Comparison of ENCODE assay signal across 1 cellular context in the genomic region with DNA sequence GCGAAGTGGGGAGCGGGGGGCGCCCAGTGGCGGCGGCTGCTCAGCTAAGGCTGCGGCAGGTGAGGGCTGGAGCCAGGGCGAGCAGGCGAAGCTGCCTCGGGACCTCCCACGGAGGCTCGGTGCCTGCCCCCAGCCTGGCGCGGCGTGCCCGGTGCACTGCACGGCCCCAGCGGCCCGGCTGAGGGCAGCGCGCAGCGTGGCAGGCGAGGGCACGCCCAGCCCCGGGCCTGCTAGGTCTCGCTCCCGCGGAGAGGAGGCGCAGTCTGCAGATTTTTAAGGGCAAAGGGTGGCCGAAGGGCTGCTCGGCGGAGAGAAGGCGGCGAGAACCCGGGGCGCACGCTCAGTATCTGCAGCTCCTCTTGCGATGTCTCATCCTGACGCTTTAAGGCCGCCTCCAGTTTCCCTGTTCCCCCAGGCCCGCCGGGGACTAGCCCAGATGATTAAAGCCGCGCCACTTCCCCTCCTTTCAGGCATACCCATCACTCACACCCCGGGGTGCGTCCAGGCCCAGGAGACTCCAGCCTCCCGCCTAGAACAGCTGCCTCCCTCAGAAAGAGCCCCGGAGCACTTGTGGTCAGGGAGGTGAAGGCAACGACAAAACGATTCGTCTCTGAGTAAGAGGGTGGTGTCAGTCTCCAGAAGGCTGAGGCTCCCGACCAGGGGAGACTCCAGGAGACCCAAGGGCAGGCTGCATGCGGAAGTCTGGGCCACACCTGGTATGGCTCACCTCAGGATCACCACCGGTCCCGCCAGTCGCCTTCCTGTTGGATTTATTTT.
TF ChIP-seq lines count a peak whose summit lies in the region.

A gene with protein sequence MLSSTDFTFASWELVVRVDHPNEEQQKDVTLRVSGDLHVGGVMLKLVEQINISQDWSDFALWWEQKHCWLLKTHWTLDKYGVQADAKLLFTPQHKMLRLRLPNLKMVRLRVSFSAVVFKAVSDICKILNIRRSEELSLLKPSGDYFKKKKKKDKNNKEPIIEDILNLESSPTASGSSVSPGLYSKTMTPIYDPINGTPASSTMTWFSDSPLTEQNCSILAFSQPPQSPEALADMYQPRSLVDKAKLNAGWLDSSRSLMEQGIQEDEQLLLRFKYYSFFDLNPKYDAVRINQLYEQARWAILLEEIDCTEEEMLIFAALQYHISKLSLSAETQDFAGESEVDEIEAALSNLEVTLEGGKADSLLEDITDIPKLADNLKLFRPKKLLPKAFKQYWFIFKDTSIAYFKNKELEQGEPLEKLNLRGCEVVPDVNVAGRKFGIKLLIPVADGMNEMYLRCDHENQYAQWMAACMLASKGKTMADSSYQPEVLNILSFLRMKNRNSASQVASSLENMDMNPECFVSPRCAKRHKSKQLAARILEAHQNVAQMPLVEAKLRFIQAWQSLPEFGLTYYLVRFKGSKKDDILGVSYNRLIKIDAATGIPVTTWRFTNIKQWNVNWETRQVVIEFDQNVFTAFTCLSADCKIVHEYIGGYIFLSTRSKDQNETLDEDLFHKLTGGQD (minus strand): TSS at position 158 of the 777 bp plus-strand sequence. CDS start 3,476 bp downstream, outside the sequence.

TF ChIP-seq in HepG2, 621 proteins besides CTCF, POLR2A, EP300 and RAD21 (continued from another document and continues in another):
- TF ChIP-seq, protein P1, sequence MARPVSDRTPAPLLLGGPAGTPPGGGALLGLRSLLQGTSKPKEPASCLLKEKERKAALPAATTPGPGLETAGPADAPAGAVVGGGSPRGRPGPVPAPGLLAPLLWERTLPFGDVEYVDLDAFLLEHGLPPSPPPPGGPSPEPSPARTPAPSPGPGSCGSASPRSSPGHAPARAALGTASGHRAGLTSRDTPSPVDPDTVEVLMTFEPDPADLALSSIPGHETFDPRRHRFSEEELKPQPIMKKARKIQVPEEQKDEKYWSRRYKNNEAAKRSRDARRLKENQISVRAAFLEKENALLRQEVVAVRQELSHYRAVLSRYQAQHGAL (CRISPR knock-in tag; IDR thresholded peaks at IDR 0.05; ENCODE audit: not compliant biosample characterization) = peak; percentile 55
- TF ChIP-seq KDM3A (CRISPR knock-in tag; IDR thresholded peaks at IDR 0.05; ENCODE audit: low read depth) (no peak; the same call in 1 of the 2 replicates), RELA (CRISPR knock-in tag; IDR thresholded peaks at IDR 0.05) (peak; percentile 54; the same call in 1 of the 2 replicates), SMC3 (IDR thresholded peaks at IDR 0.05; ENCODE audit: low read length) (no peak), ARNT2 (CRISPR knock-in tag; IDR thresholded peaks at IDR 0.05; ENCODE audit: low read depth) (peak; percentile 98), FOSL2 (CRISPR knock-in tag; IDR thresholded peaks at IDR 0.05) (peak; percentile 55), SRY (CRISPR knock-in tag; IDR thresholded peaks at IDR 0.05) (peak; percentile 4), ZNF790 (CRISPR knock-in tag; IDR thresholded peaks at IDR 0.05; ENCODE audit: borderline replicate concordance) (peak; percentile 74; the same call in 1 of the 2 replicates), ZNF207 (IDR thresholded peaks at IDR 0.05; ENCODE audit: borderline replicate concordance) (no peak), ZNF775 (CRISPR knock-in tag; IDR thresholded peaks at IDR 0.05; ENCODE audit: borderline replicate concordance) (no peak), ZNF672 (CRISPR knock-in tag; IDR thresholded peaks at IDR 0.05) (no peak), TCF7 (IDR thresholded peaks at IDR 0.05; ENCODE audit: low read depth) (no peak), ZFP37 (CRISPR knock-in tag; IDR thresholded peaks at IDR 0.05; ENCODE audit: borderline replicate concordance) (peak; percentile 59; the same call in 1 of the 2 replicates), ZFX (CRISPR knock-in tag; IDR thresholded peaks at IDR 0.05; ENCODE audit: low read depth) (peak; percentile 99), PITX1 (CRISPR knock-in tag; IDR thresholded peaks at IDR 0.05) (peak; percentile 88), FOSL1 (CRISPR knock-in tag; IDR thresholded peaks at IDR 0.05; ENCODE audit: borderline replicate concordance) (peak; percentile 3; the same call in 1 of the 2 replicates), KLF13 (CRISPR knock-in tag; IDR thresholded peaks at IDR 0.05) (peak; percentile 79; the same call in 1 of the 2 replicates), ZFP62 (CRISPR knock-in tag; IDR thresholded peaks at IDR 0.05) (no peak), HNRNPK (IDR thresholded peaks at IDR 0.05; ENCODE audit: low read depth, low read length, poor library complexity, severe bottlenecking) (peak; percentile 43), ZNF570 (CRISPR knock-in tag; IDR thresholded peaks at IDR 0.05; ENCODE audit: borderline replicate concordance) (peak; percentile 91; the same call in 1 of the 2 replicates), TMF1 (CRISPR knock-in tag; IDR thresholded peaks at IDR 0.05; ENCODE audit: low read depth) (no peak), RFXAP (CRISPR knock-in tag; IDR thresholded peaks at IDR 0.05; ENCODE audit: borderline replicate concordance) (peak; percentile 77; the same call in 1 of the 2 replicates), NFE2L2 (IDR thresholded peaks at IDR 0.05; ENCODE audit: low read length) (no peak), FLYWCH1 (CRISPR knock-in tag; IDR thresholded peaks at IDR 0.05) (peak; percentile 70), CHD4 (IDR thresholded peaks at IDR 0.05; ENCODE audit: borderline replicate concordance, low read length) (no peak), ZMYM4 (CRISPR knock-in tag; IDR thresholded peaks at IDR 0.05) (peak; percentile 77; the same call in 1 of the 2 replicates), ZNF550 (CRISPR knock-in tag; IDR thresholded peaks at IDR 0.05; ENCODE audit: borderline replicate concordance) (0 out of 2 replicates have a peak, but pooled peaks have one; percentile 78), IKZF4 (CRISPR knock-in tag; IDR thresholded peaks at IDR 0.05; ENCODE audit: borderline replicate concordance, low read depth, not compliant biosample characterization) (peak; percentile 83), ZNF136 (CRISPR knock-in tag; IDR thresholded peaks at IDR 0.05; ENCODE audit: low read depth) (peak; percentile 78; the same call in 1 of the 2 replicates), CHD2 (IDR thresholded peaks at IDR 0.05; ENCODE audit: low read depth, low read length) (no peak; the same call in 1 of the 2 replicates)
- TF ChIP-seq, protein P2, sequence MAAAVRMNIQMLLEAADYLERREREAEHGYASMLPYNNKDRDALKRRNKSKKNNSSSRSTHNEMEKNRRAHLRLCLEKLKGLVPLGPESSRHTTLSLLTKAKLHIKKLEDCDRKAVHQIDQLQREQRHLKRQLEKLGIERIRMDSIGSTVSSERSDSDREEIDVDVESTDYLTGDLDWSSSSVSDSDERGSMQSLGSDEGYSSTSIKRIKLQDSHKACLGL (CRISPR knock-in tag; IDR thresholded peaks at IDR 0.05) = peak; percentile 96
- TF ChIP-seq, protein P3, sequence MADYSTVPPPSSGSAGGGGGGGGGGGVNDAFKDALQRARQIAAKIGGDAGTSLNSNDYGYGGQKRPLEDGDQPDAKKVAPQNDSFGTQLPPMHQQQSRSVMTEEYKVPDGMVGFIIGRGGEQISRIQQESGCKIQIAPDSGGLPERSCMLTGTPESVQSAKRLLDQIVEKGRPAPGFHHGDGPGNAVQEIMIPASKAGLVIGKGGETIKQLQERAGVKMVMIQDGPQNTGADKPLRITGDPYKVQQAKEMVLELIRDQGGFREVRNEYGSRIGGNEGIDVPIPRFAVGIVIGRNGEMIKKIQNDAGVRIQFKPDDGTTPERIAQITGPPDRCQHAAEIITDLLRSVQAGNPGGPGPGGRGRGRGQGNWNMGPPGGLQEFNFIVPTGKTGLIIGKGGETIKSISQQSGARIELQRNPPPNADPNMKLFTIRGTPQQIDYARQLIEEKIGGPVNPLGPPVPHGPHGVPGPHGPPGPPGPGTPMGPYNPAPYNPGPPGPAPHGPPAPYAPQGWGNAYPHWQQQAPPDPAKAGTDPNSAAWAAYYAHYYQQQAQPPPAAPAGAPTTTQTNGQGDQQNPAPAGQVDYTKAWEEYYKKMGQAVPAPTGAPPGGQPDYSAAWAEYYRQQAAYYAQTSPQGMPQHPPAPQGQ (CRISPR knock-in tag; IDR thresholded peaks at IDR 0.05; ENCODE audit: borderline replicate concordance) = no peak
- TF ChIP-seq, protein P4, sequence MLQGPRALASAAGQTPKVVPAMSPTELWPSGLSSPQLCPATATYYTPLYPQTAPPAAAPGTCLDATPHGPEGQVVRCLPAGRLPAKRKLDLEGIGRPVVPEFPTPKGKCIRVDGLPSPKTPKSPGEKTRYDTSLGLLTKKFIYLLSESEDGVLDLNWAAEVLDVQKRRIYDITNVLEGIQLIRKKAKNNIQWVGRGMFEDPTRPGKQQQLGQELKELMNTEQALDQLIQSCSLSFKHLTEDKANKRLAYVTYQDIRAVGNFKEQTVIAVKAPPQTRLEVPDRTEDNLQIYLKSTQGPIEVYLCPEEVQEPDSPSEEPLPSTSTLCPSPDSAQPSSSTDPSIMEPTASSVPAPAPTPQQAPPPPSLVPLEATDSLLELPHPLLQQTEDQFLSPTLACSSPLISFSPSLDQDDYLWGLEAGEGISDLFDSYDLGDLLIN (CRISPR knock-in tag; IDR thresholded peaks at IDR 0.05; ENCODE audit: borderline replicate concordance) = no peak; the same call in 1 of the 2 replicates
- TF ChIP-seq, protein P5, sequence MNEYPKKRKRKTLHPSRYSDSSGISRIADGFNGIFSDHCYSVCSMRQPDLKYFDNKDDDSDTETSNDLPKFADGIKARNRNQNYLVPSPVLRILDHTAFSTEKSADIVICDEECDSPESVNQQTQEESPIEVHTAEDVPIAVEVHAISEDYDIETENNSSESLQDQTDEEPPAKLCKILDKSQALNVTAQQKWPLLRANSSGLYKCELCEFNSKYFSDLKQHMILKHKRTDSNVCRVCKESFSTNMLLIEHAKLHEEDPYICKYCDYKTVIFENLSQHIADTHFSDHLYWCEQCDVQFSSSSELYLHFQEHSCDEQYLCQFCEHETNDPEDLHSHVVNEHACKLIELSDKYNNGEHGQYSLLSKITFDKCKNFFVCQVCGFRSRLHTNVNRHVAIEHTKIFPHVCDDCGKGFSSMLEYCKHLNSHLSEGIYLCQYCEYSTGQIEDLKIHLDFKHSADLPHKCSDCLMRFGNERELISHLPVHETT (CRISPR knock-in tag; conservative IDR thresholded peaks at IDR 0.05) = no peak
- TF ChIP-seq, protein P6, sequence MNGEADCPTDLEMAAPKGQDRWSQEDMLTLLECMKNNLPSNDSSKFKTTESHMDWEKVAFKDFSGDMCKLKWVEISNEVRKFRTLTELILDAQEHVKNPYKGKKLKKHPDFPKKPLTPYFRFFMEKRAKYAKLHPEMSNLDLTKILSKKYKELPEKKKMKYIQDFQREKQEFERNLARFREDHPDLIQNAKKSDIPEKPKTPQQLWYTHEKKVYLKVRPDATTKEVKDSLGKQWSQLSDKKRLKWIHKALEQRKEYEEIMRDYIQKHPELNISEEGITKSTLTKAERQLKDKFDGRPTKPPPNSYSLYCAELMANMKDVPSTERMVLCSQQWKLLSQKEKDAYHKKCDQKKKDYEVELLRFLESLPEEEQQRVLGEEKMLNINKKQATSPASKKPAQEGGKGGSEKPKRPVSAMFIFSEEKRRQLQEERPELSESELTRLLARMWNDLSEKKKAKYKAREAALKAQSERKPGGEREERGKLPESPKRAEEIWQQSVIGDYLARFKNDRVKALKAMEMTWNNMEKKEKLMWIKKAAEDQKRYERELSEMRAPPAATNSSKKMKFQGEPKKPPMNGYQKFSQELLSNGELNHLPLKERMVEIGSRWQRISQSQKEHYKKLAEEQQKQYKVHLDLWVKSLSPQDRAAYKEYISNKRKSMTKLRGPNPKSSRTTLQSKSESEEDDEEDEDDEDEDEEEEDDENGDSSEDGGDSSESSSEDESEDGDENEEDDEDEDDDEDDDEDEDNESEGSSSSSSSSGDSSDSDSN (CRISPR knock-in tag; IDR thresholded peaks at IDR 0.05) = peak; percentile 100
- TF ChIP-seq, protein P7, sequence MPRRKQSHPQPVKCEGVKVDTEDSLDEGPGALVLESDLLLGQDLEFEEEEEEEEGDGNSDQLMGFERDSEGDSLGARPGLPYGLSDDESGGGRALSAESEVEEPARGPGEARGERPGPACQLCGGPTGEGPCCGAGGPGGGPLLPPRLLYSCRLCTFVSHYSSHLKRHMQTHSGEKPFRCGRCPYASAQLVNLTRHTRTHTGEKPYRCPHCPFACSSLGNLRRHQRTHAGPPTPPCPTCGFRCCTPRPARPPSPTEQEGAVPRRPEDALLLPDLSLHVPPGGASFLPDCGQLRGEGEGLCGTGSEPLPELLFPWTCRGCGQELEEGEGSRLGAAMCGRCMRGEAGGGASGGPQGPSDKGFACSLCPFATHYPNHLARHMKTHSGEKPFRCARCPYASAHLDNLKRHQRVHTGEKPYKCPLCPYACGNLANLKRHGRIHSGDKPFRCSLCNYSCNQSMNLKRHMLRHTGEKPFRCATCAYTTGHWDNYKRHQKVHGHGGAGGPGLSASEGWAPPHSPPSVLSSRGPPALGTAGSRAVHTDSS (CRISPR knock-in tag; conservative IDR thresholded peaks at IDR 0.05) = peak; percentile 93; the same call in 1 of the 2 replicates
- TF ChIP-seq, protein P8, sequence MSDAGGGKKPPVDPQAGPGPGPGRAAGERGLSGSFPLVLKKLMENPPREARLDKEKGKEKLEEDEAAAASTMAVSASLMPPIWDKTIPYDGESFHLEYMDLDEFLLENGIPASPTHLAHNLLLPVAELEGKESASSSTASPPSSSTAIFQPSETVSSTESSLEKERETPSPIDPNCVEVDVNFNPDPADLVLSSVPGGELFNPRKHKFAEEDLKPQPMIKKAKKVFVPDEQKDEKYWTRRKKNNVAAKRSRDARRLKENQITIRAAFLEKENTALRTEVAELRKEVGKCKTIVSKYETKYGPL (CRISPR knock-in tag; IDR thresholded peaks at IDR 0.05) = peak; percentile 83; the same call in 1 of the 2 replicates
- TF ChIP-seq, protein P9, sequence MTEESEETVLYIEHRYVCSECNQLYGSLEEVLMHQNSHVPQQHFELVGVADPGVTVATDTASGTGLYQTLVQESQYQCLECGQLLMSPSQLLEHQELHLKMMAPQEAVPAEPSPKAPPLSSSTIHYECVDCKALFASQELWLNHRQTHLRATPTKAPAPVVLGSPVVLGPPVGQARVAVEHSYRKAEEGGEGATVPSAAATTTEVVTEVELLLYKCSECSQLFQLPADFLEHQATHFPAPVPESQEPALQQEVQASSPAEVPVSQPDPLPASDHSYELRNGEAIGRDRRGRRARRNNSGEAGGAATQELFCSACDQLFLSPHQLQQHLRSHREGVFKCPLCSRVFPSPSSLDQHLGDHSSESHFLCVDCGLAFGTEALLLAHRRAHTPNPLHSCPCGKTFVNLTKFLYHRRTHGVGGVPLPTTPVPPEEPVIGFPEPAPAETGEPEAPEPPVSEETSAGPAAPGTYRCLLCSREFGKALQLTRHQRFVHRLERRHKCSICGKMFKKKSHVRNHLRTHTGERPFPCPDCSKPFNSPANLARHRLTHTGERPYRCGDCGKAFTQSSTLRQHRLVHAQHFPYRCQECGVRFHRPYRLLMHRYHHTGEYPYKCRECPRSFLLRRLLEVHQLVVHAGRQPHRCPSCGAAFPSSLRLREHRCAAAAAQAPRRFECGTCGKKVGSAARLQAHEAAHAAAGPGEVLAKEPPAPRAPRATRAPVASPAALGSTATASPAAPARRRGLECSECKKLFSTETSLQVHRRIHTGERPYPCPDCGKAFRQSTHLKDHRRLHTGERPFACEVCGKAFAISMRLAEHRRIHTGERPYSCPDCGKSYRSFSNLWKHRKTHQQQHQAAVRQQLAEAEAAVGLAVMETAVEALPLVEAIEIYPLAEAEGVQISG (CRISPR knock-in tag; IDR thresholded peaks at IDR 0.05) = peak; percentile 86
